Comparison of ENCODE assay signal across 14 cellular contexts in genomic region chr19:18474366-18474887, GRCh38. TPM values are rescaled to one million over a fixed set of nuclear protein-coding genes. Genes with fewer than 3 reads are reported as not detected.
DNase-seq lines count a peak whose midpoint lies in the region; TF ChIP-seq lines count a peak whose summit lies in the region.
"Had no signal": no experiment of that assay in that cellular context is flagged by ENCODE, and none has a peak within 500 bp of the region (broad histone marks: within the 10 kb centered on the region; RNA-seq: fewer than 3 reads in every experiment).

No MANE protein-coding gene starts in this region.

- no peak overlapping the region for H3K4me3 ChIP-seq in spleen
- H3K4me3 ChIP-seq: tibial artery had no signal

- no peaks in the 10 kb centered on the region for H3K9me3 ChIP-seq in spleen
- H3K9me3 ChIP-seq: SK-N-SH, tibial artery had no signal

- peaks cover 4% of the 10 kb centered on the region for H3K36me3 Mint-ChIP-seq in activated CD4-positive, alpha-beta T cell treated with anti-CD3 and anti-CD28 coated beads, Interleukin-2, amount 10 ng/mL, durations not matched to agents 24 days and 14 days (ENCODE audit: low read depth)
- no peaks in the 10 kb centered on the region for H3K36me3 Mint-ChIP-seq in activated CD4-positive, alpha-beta memory T cell treated with anti-CD3 and anti-CD28 coated beads for 36 hours
- no peaks in the 10 kb centered on the region for H3K36me3 Mint-ChIP-seq in immature natural killer cell

- intact Hi-C loops in activated CD4-positive, alpha-beta T cell treated with anti-CD3 and anti-CD28 coated beads, Interleukin-2, amount 10 ng/mL, durations not matched to agents 24 days and 14 days (cut with micrococcal nuclease) = no loop called here
- intact Hi-C loops in activated CD4-positive, alpha-beta memory T cell treated with anti-CD3 and anti-CD28 coated beads for 36 hours (cut with micrococcal nuclease) = loop anchor here (2.0 to 10.0 kb wide), 2 partner anchors 96 to 370 kb away; partner anchors contain the start of gene UBA52
- intact Hi-C loops in spleen (cut with DNase I; ENCODE audit: low total_unique reads) = no loop called here

- no peak for TF ChIP-seq CTCF in spleen (IDR thresholded peaks at IDR 0.05 in 8 of 11, conservative IDR thresholded peaks at IDR 0.05 in 3 of 11)
- TF ChIP-seq CTCF in GM20000 (IDR thresholded peaks at IDR 0.05; ENCODE audit: extremely low read depth, missing control alignments) = no peak

- H3K27ac ChIP-seq in spleen (peak overlapping the region in 5 of 8 donors; percentile 22 to 91 (median 86)), caudate nucleus (ENCODE audit: low read depth, low read length) (no peak overlapping the region)
- H3K27ac ChIP-seq: tibial artery had no signal

- TF ChIP-seq POLR2A in spleen (IDR thresholded peaks at IDR 0.05) = no peak

- POLR2A ChIA-PET in activated CD4-positive, alpha-beta memory T cell treated with anti-CD3 and anti-CD28 coated beads for 36 hours (lab: Charles Lee) = interaction anchor here (1.3 kb wide), 1 partner anchor 22 kb away, joined by 4 read pairs; no protein-coding TSS in a partner anchor

- DNase-seq in activated CD4-positive, alpha-beta T cell treated with anti-CD3 and anti-CD28 coated beads, Interleukin-2, amount 10 ng/mL, durations not matched to agents 24 days and 14 days = no peak
- no peak for DNase-seq in activated CD4-positive, alpha-beta T cell treated with anti-CD3 and anti-CD28 coated beads for 4 hours
- DNase-seq in activated CD4-positive, alpha-beta memory T cell treated with anti-CD3 and anti-CD28 coated beads for 36 hours = no peak
- DNase-seq in immature natural killer cell = no peak
- DNase-seq in spleen = peak; percentile 63
- DNase-seq in RKO (ENCODE audit: low spot score) = no peak
- no peak for DNase-seq in caudate nucleus (lab: John Stamatoyannopoulos, UW)
- no peak for DNase-seq in GM20000 (ENCODE audit: low spot score)
- DNase-seq: 8988T, anterior cingulate cortex, left cardiac atrium, PC-3, SK-N-SH, tibial artery had no signal

- no peaks in the 10 kb centered on the region for H3K27me3 ChIP-seq in spleen (replicated peaks in 1 of 7)
- H3K27me3 ChIP-seq: tibial artery had no signal

- H3K4me1 Mint-ChIP-seq in activated CD4-positive, alpha-beta T cell treated with anti-CD3 and anti-CD28 coated beads, Interleukin-2, amount 10 ng/mL, durations not matched to agents 24 days and 14 days = peaks cover 29% of the 10 kb centered on the region
- peaks cover 60% of the 10 kb centered on the region for H3K4me1 Mint-ChIP-seq in activated CD4-positive, alpha-beta memory T cell treated with anti-CD3 and anti-CD28 coated beads for 36 hours (ENCODE audit: low read depth)
- peaks cover 77 to 81% of the 10 kb centered on the region in 2 donors for H3K4me1 Mint-ChIP-seq in immature natural killer cell

- CTCF ChIA-PET in activated CD4-positive, alpha-beta memory T cell treated with anti-CD3 and anti-CD28 coated beads for 36 hours (lab: Charles Lee) = interaction anchor here (0.8 to 6.4 kb wide), 5 partner anchors 10 to 125 kb away, joined by 3 to 61 read pairs (median 4); partner anchors contain the start of gene ELL

- no peaks in the 10 kb centered on the region for H3K9me3 Mint-ChIP-seq in activated CD4-positive, alpha-beta T cell treated with anti-CD3 and anti-CD28 coated beads, Interleukin-2, amount 10 ng/mL, durations not matched to agents 24 days and 14 days
- no peaks in the 10 kb centered on the region for H3K9me3 Mint-ChIP-seq in activated CD4-positive, alpha-beta memory T cell treated with anti-CD3 and anti-CD28 coated beads for 36 hours
- H3K9me3 Mint-ChIP-seq in immature natural killer cell = no peaks in the 10 kb centered on the region

- H3K4me3 Mint-ChIP-seq in activated CD4-positive, alpha-beta T cell treated with anti-CD3 and anti-CD28 coated beads, Interleukin-2, amount 10 ng/mL, durations not matched to agents 24 days and 14 days = no peak overlapping the region
- no peak overlapping the region for H3K4me3 Mint-ChIP-seq in activated CD4-positive, alpha-beta memory T cell treated with anti-CD3 and anti-CD28 coated beads for 36 hours
- peak overlapping the region; percentile 68 to 85 (median 75) for H3K4me3 Mint-ChIP-seq in immature natural killer cell

- whole genome bisulfite sequencing in spleen, 5 donors = 84 to 95% (median 88%) methylated on average over 9 to 13 of the region's 13 CpGs

- H3K4me1 ChIP-seq in spleen = peaks cover 26 to 99% (median 78%) of the 10 kb centered on the region in 6 donors

- peak overlapping the region; percentile 28 for H3K27ac Mint-ChIP-seq in activated CD4-positive, alpha-beta T cell treated with anti-CD3 and anti-CD28 coated beads, Interleukin-2, amount 10 ng/mL, durations not matched to agents 24 days and 14 days
- H3K27ac Mint-ChIP-seq in activated CD4-positive, alpha-beta memory T cell treated with anti-CD3 and anti-CD28 coated beads for 36 hours = peak overlapping the region; percentile 62
- peak overlapping the region; percentile 95 to 99 (median 97) for H3K27ac Mint-ChIP-seq in immature natural killer cell

- H3K36me3 ChIP-seq in spleen = peaks cover 0 to 38% (median 21%) of the 10 kb centered on the region in 6 donors

- no peaks in the 10 kb centered on the region for H3K27me3 Mint-ChIP-seq in activated CD4-positive, alpha-beta T cell treated with anti-CD3 and anti-CD28 coated beads, Interleukin-2, amount 10 ng/mL, durations not matched to agents 24 days and 14 days
- H3K27me3 Mint-ChIP-seq in activated CD4-positive, alpha-beta memory T cell treated with anti-CD3 and anti-CD28 coated beads for 36 hours = no peaks in the 10 kb centered on the region
- H3K27me3 Mint-ChIP-seq in immature natural killer cell (ENCODE audit: low read depth in 3 of 3) = peaks cover 9 to 23% (median 11%) of the 10 kb centered on the region in 3 donors

RNA-seq across cellular contexts. Expression of gene ISYNA1, which starts 36.5 kb away (rescaled TPM):
- 9.9 and 10.9 TPM in 2 replicates for total RNA-seq in activated CD4-positive, alpha-beta T cell treated with anti-CD3 and anti-CD28 coated beads, Interleukin-2, amount 10 ng/mL, durations not matched to agents 24 days and 14 days
- 10 to 100 TPM; 19.3 to 20.0 TPM for total RNA-seq in activated CD4-positive, alpha-beta memory T cell treated with anti-CD3 and anti-CD28 coated beads for 36 hours
- polyA plus RNA-seq in immature natural killer cell (10 to 100 TPM; 29.7 to 32.2 (median 31.2) TPM), spleen (10 to 100 TPM; 31.7 to 58.2 (median 49.0) TPM)
- 10 to 100 TPM; 37.5 to 82.3 (median 44.4) TPM for total RNA-seq in spleen

RNA-seq across cellular contexts. Expression of gene ELL, which starts 47.4 kb away (rescaled TPM):
- total RNA-seq in activated CD4-positive, alpha-beta T cell treated with anti-CD3 and anti-CD28 coated beads, Interleukin-2, amount 10 ng/mL, durations not matched to agents 24 days and 14 days = 25.5 and 27.8 TPM in 2 replicates
- 10 to 100 TPM; 24.7 to 29.7 TPM for total RNA-seq in activated CD4-positive, alpha-beta memory T cell treated with anti-CD3 and anti-CD28 coated beads for 36 hours
- 10 to 100 TPM in 2 of 3 donors, 1 to 10 TPM in 1; 9.1 to 21.1 (median 11.1) TPM for polyA plus RNA-seq in immature natural killer cell
- 10 to 100 TPM; 23.0 to 44.8 (median 32.1) TPM for total RNA-seq in spleen
- polyA plus RNA-seq in spleen = 10 to 100 TPM in 1 of 3 donors, 1 to 10 TPM in 2; 4.5 to 14.2 (median 7.9) TPM

RNA-seq across cellular contexts. Expression of gene SSBP4, which starts 55.2 kb away (rescaled TPM):
- 154 TPM in 2 replicates for total RNA-seq in activated CD4-positive, alpha-beta T cell treated with anti-CD3 and anti-CD28 coated beads, Interleukin-2, amount 10 ng/mL, durations not matched to agents 24 days and 14 days
- 100 to 1,000 TPM in 1 of 2 experiments, 10 to 100 TPM in 1; 97.9 to 102 TPM for total RNA-seq in activated CD4-positive, alpha-beta memory T cell treated with anti-CD3 and anti-CD28 coated beads for 36 hours
- 100 to 1,000 TPM in 2 of 3 donors, 10 to 100 TPM in 1; 73.5 to 122 (median 107) TPM for polyA plus RNA-seq in immature natural killer cell
- 100 to 1,000 TPM in 1 of 7 donors, 10 to 100 TPM in 6; 56.3 to 103 (median 82.4) TPM for total RNA-seq in spleen
- polyA plus RNA-seq in spleen = 100 to 1,000 TPM in 1 of 3 donors, 10 to 100 TPM in 2; 80.6 to 143 (median 94.9) TPM

Comparison
In these comparisons a context has a peak if more than half of its experiments do, and no peak if none do; other contexts are left out.
1. H3K27ac Mint-ChIP-seq: peak in every context shown above with its lines; median percentile 97 in immature natural killer cell; 62 in activated CD4-positive, alpha-beta memory T cell treated with anti-CD3 and anti-CD28 coated beads for 36 hours; 28 in activated CD4-positive, alpha-beta T cell treated with anti-CD3 and anti-CD28 coated beads, Interleukin-2, amount 10 ng/mL, durations not matched to agents 24 days and 14 days.
2. H3K4me3 Mint-ChIP-seq: peak in immature natural killer cell (5 of 5); none in activated CD4-positive, alpha-beta T cell treated with anti-CD3 and anti-CD28 coated beads, Interleukin-2, amount 10 ng/mL, durations not matched to agents 24 days and 14 days (single experiment) and activated CD4-positive, alpha-beta memory T cell treated with anti-CD3 and anti-CD28 coated beads for 36 hours (single experiment).